ENCODE assay signal across 8 cellular contexts in the genomic region with DNA sequence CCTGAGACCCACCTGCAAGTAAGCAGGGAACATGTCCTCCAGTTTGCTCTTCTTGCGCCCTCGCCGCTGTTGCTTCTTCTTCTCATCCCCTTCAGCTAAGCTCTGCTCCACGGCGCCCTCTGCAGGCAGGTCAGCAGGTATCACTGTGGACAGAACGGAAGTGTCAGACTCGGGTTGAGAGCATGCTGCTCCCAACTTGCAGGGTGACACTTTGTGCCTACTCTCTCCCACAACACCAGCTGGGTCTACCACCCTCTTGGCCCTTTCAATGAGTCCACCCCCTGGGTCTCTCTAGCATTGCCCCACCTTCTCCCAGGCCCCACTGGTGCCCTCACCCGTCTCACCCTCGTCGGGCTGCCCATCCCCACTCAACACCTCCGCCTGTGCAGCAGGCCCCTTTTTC. TPM values are rescaled to one million over a fixed set of nuclear protein-coding genes. Genes with fewer than 3 reads are reported as not detected.
DNase-seq lines count a peak whose midpoint lies in the region; ATAC-seq and TF ChIP-seq lines count a peak whose summit lies in the region.

No MANE protein-coding gene starts in this region.

- no peaks in the 10 kb centered on the region for H3K9me3 ChIP-seq in liver (ENCODE audit: control insufficient read depth in 4 of 4, low read length in 3 of 4)

- peaks cover 15% of the 10 kb centered on the region for H3K4me1 Mint-ChIP-seq in central memory CD8-positive, alpha-beta T cell

- no peaks in the 10 kb centered on the region for H3K27me3 ChIP-seq in liver (ENCODE audit: control insufficient read depth in 4 of 4, insufficient read depth in 4 of 4, low read length in 3 of 4)

- no peak overlapping the region for H3K4me3 ChIP-seq in liver (ENCODE audit: low read depth in 1 of 3, low read length in 3 of 3)

- peak; percentile 12 for DNase-seq in GF-D8 (lab: John Stamatoyannopoulos, UW)
- DNase-seq in NCI-H128 (lab: John Stamatoyannopoulos, UW; ENCODE audit: unreplicated experiment), result peak; percentile 58
- DNase-seq in activated CD4-positive, alpha-beta T cell treated with anti-CD3 and anti-CD28 coated beads for 1 hour, result peak; percentile 65
- DNase-seq in central memory CD8-positive, alpha-beta T cell (ENCODE audit: low spot score in 2 of 2), result peak; percentile 84 to 89
- DNase-seq in stimulated activated CD8-positive, alpha-beta memory T cell treated with anti-CD3 and anti-CD28 coated beads, Interleukin-15, amount 100 ng/mL, for 4 hours (ENCODE audit: low read depth in 2 of 2), result peak; percentile 43 to 44
- DNase-seq in DMS79 (lab: John Stamatoyannopoulos, UW), result no peak

- peaks cover 36 to 97% (median 68%) of the 10 kb centered on the region in 4 donors for H3K36me3 ChIP-seq in liver (ENCODE audit: control insufficient read depth in 4 of 4, insufficient read depth in 3 of 4, low read depth in 1 of 4, low read length in 3 of 4)

- H3K27ac ChIP-seq in liver (ENCODE audit: low read depth in 1 of 2, low read length in 2 of 2), result no peak overlapping the region

- no peaks in the 10 kb centered on the region for H3K4me1 ChIP-seq in liver (ENCODE audit: control insufficient read depth in 4 of 4, insufficient read depth in 4 of 4, low read length in 3 of 4)

- H3K9ac ChIP-seq in liver (ENCODE audit: low read depth in 1 of 2, low read length in 2 of 2), result no peak overlapping the region

- 63% methylated on average over 11 of the region's 11 CpGs for WGBS in liver

- no peaks in the 10 kb centered on the region for H3K9me3 Mint-ChIP-seq in central memory CD8-positive, alpha-beta T cell

- peak; percentile 89 for ATAC-seq in central memory CD8-positive, alpha-beta T cell (replicated peaks; ENCODE audit: extremely low read depth, poor library complexity, severe bottlenecking)
- no peak for ATAC-seq in HG02798 (IDR thresholded peaks at IDR 0.05; ENCODE audit: poor library complexity, unreplicated experiment)

- no peaks in the 10 kb centered on the region for H3K27me3 Mint-ChIP-seq in central memory CD8-positive, alpha-beta T cell

- H3K36me3 Mint-ChIP-seq in central memory CD8-positive, alpha-beta T cell (ENCODE audit: insufficient read depth), result peaks cover 78% of the 10 kb centered on the region

- H3K27ac Mint-ChIP-seq in central memory CD8-positive, alpha-beta T cell (ENCODE audit: low read depth), result peak overlapping the region; percentile 95

- TF ChIP-seq RAD21 in liver (IDR thresholded peaks at IDR 0.05), result no peak

- peak overlapping the region; percentile 8 for H3K4me3 Mint-ChIP-seq in central memory CD8-positive, alpha-beta T cell

- peak; percentile 42 for TF ChIP-seq CTCF in liver (IDR thresholded peaks at IDR 0.05; ENCODE audit: low read depth, low read length, missing input control)

TF ChIP-seq in liver, 16 proteins besides CTCF, POLR2A, EP300 and RAD21:
- TF ChIP-seq TAF1 (conservative IDR thresholded peaks at IDR 0.05) (no peak), FOXA2 (IDR thresholded peaks at IDR 0.05) (no peak), HNF4A (conservative IDR thresholded peaks at IDR 0.05) (no peak), EGR1 (IDR thresholded peaks at IDR 0.05; ENCODE audit: low read depth in 2 of 2) (no peak), GABPA (IDR thresholded peaks at IDR 0.05 in 1 of 2, conservative IDR thresholded peaks at IDR 0.05 in 1 of 2) (no peak), SP1 (IDR thresholded peaks at IDR 0.05) (no peak), YY1 (IDR thresholded peaks at IDR 0.05) (no peak), HNF4G (IDR thresholded peaks at IDR 0.05) (no peak)
- TF ChIP-seq, protein P1, sequence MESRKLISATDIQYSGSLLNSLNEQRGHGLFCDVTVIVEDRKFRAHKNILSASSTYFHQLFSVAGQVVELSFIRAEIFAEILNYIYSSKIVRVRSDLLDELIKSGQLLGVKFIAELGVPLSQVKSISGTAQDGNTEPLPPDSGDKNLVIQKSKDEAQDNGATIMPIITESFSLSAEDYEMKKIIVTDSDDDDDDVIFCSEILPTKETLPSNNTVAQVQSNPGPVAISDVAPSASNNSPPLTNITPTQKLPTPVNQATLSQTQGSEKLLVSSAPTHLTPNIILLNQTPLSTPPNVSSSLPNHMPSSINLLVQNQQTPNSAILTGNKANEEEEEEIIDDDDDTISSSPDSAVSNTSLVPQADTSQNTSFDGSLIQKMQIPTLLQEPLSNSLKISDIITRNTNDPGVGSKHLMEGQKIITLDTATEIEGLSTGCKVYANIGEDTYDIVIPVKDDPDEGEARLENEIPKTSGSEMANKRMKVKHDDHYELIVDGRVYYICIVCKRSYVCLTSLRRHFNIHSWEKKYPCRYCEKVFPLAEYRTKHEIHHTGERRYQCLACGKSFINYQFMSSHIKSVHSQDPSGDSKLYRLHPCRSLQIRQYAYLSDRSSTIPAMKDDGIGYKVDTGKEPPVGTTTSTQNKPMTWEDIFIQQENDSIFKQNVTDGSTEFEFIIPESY (IDR thresholded peaks at IDR 0.05), result no peak
- TF ChIP-seq, protein P2, sequence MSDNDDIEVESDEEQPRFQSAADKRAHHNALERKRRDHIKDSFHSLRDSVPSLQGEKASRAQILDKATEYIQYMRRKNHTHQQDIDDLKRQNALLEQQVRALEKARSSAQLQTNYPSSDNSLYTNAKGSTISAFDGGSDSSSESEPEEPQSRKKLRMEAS (IDR thresholded peaks at IDR 0.05), result no peak
TF ChIP-seq in liver: peak in this region for 0.

RNA-seq across cellular contexts. Expression of a gene that starts 16.7 kb away (rescaled TPM):
- 10 to 100 TPM; 39.6 to 53.8 TPM for total RNA-seq in liver
- polyA plus RNA-seq in liver, result 10 to 100 TPM in 1 of 2 donors, 1 to 10 TPM in 1; 4.5 to 10.3 TPM

RNA-seq across cellular contexts. Expression of a gene that starts 25.3 kb away (rescaled TPM):
- total RNA-seq in liver, result 10 to 100 TPM; 18.3 to 23.4 TPM
- polyA plus RNA-seq in liver, result 10 to 100 TPM; 15.5 to 31.5 TPM

RNA-seq across cellular contexts. Expression of a gene that starts 25.9 kb away (rescaled TPM):
- 1 to 10 TPM in 1 of 2 donors, not detected in 1; 1.2 TPM for total RNA-seq in liver
- under 1 TPM; 0.29 to 0.36 TPM for polyA plus RNA-seq in liver

RNA-seq across cellular contexts. Expression of a gene that starts 44.7 kb away (rescaled TPM):
- total RNA-seq in liver, result under 1 TPM in 1 of 2 donors, not detected in 1; 0.09 TPM
- polyA plus RNA-seq in liver, result not detected

RNA-seq across cellular contexts. Expression of a gene that starts 50.7 kb away (rescaled TPM):
- under 1 TPM; 0.08 to 0.09 TPM for total RNA-seq in liver
- under 1 TPM in 1 of 2 donors, not detected in 1; 0.09 TPM for polyA plus RNA-seq in liver
